In the genomic region with DNA sequence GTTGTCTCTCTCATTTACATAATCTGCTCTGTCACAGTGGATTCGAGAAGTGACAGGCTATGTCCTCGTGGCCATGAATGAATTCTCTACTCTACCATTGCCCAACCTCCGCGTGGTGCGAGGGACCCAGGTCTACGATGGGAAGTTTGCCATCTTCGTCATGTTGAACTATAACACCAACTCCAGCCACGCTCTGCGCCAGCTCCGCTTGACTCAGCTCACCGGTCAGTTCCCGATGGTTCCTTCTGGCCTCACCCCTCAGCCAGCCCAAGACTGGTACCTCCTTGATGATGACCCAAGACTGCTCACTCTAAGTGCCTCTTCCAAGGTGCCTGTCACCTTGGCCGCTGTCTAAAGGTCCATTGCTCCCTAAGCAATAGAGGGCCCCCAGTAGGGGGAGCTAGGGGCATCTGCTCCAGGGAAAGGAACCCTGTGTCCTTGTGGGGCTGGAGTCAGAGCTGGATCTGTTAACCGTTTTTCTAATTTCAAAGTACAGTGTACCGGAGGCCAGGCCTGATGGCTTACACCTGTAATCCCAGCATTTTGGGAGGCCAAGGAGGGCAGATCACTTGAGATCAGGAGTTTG, we compare ENCODE assay signal across 8 cellular contexts. TPM values are rescaled to one million over a fixed set of nuclear protein-coding genes. Genes with fewer than 3 reads are reported as not detected.
DNase-seq lines count a peak whose midpoint lies in the region; ATAC-seq and TF ChIP-seq lines count a peak whose summit lies in the region.

No MANE protein-coding gene starts in this region.

- no peaks in the 10 kb centered on the region for H4K20me1 ChIP-seq in OCI-LY7 (ENCODE audit: insufficient read depth, low read length)

- no peak for ATAC-seq in GM21717 (IDR thresholded peaks at IDR 0.05; ENCODE audit: unreplicated experiment)

- H3K36me3 ChIP-seq in OCI-LY7 (ENCODE audit: insufficient read depth, low read length) = no peaks in the 10 kb centered on the region
- H3K36me3 ChIP-seq in colonic mucosa = no peaks in the 10 kb centered on the region
- H3K36me3 ChIP-seq in stomach = peaks cover 10 to 55% (median 39%) of the 10 kb centered on the region in 4 donors

- TF ChIP-seq EP300 in stomach (IDR thresholded peaks at IDR 0.05) = no peak

- intact Hi-C loops in OCI-LY7 (cut with micrococcal nuclease; ENCODE audit: unreplicated experiment) = no loop called here
- intact Hi-C loops in colonic mucosa (cut with DNase I) = no loop called here
- intact Hi-C loops in stomach (cut with DNase I; ENCODE audit: low total_unique reads) = no loop called here

- peaks cover 8% of the 10 kb centered on the region for H3K4me1 ChIP-seq in OCI-LY7 (ENCODE audit: insufficient read depth, low read length, poor library complexity, severe bottlenecking)
- peaks cover 7% of the 10 kb centered on the region for H3K4me1 ChIP-seq in colonic mucosa
- peaks cover 11 to 66% (median 49%) of the 10 kb centered on the region in 4 donors for H3K4me1 ChIP-seq in stomach

- no peaks in the 10 kb centered on the region for H3K9me2 ChIP-seq in OCI-LY7 (ENCODE audit: insufficient read depth, low read length)

- H3K4me2 ChIP-seq in OCI-LY7 (ENCODE audit: low read length) = no peak overlapping the region

- POLR2A ChIA-PET in OCI-LY7 (lab: Charles Lee) = interaction anchor here (0.6 to 0.7 kb wide), 2 partner anchors 247 to 653 kb away, joined by 3 to 7 read pairs; no protein-coding TSS in a partner anchor

- DNase-seq in activated gamma-delta T cell treated with Interleukin-2 at 50 U/mL for 16 hours (peak; percentile 19), activated gamma-delta T cell (lab: John Stamatoyannopoulos, UW) (no peak), OCI-LY7 (ENCODE audit: low spot score) (peak; percentile 49), colonic mucosa (peak; percentile 44), stomach (peak; percentile 46), mucosa of gallbladder (ENCODE audit: low spot score) (no peak), NCI-H1694 treated with DMSO at 0.1 percent for 48 hours (lab: John Stamatoyannopoulos, UW) (no peak)

- no peak overlapping the region for H2AFZ ChIP-seq in OCI-LY7 (ENCODE audit: low read length)

- CTCF ChIA-PET in OCI-LY7 (lab: Charles Lee; ENCODE audit: unreplicated experiment) = interaction anchor here (0.5 to 0.8 kb wide), 3 partner anchors 38 to 1527 kb away, joined by 3 to 11 read pairs (median 7); no protein-coding TSS in a partner anchor

- peak; percentile 73 for TF ChIP-seq CTCF in OCI-LY7 (conservative IDR thresholded peaks at IDR 0.05; ENCODE audit: low read length)
- TF ChIP-seq CTCF in colonic mucosa (IDR thresholded peaks at IDR 0.05) = peak; percentile 13
- TF ChIP-seq CTCF in stomach (IDR thresholded peaks at IDR 0.05) = peak in 2 of 7 experiments; percentile 14 to 36

- TF ChIP-seq POLR2A in stomach (IDR thresholded peaks at IDR 0.05) = no peak

- H3K27ac ChIP-seq in OCI-LY7 (ENCODE audit: low read depth, low read length, poor library complexity, severe bottlenecking) = no peak overlapping the region
- peak overlapping the region; percentile 9 for H3K27ac ChIP-seq in colonic mucosa
- peak overlapping the region; percentile 31 to 96 (median 93) for H3K27ac ChIP-seq in stomach

- H3K9me3 ChIP-seq in OCI-LY7 (ENCODE audit: low read length) (no peaks in the 10 kb centered on the region), colonic mucosa (no peaks in the 10 kb centered on the region), stomach (no peaks in the 10 kb centered on the region)

- H3K4me3 ChIP-seq in OCI-LY7 (ENCODE audit: low read depth, low read length, poor library complexity, severe bottlenecking) (no peak overlapping the region), colonic mucosa (no peak overlapping the region), stomach (peak overlapping the region in 1 of 4 donors; percentile 10)

- H3K9ac ChIP-seq in colonic mucosa (ENCODE audit: low read depth in 2 of 2, low read length in 2 of 2) = peak overlapping the region in 1 of 2 donors; percentile 52

- H3K79me2 ChIP-seq in OCI-LY7 (ENCODE audit: insufficient read depth, low read depth, low read length) = no peaks in the 10 kb centered on the region

- no TSS peak for BruUV-seq in OCI-LY7 (replicated peaks; lab: Mats Ljungman, UMichigan)

- H3K27me3 ChIP-seq in colonic mucosa = no peaks in the 10 kb centered on the region
- peaks cover 0 to 13% (median 6%) of the 10 kb centered on the region in 3 donors for H3K27me3 ChIP-seq in stomach

- WGBS in stomach, 5 donors = 81 to 85% (median 83%) methylated on average over 15 of the region's 15 CpGs

RNA-seq across cellular contexts. Expression of a gene that starts 5.1 kb away (rescaled TPM):
- total RNA-seq in OCI-LY7 (2014; rRNA removed; shearing (Covaris generic)) = not detected in 2 replicates
- total RNA-seq in OCI-LY7 (2022) (0.83 TPM in 1 of 2 replicates, not detected in the other), colonic mucosa (100 to 1,000 TPM; 158 to 206 TPM), stomach (100 to 1,000 TPM; 218 to 367 (median 286) TPM), mucosa of gallbladder (228 TPM)
- polyA plus RNA-seq in stomach = 10 to 100 TPM; 26.6 to 45.9 (median 43.1) TPM

RNA-seq across cellular contexts. Expression of a gene that starts 19.3 kb away (rescaled TPM):
- 358 and 437 TPM in 2 replicates for total RNA-seq in OCI-LY7 (2014; rRNA removed; shearing (Covaris generic))
- 280 and 289 TPM in 2 replicates for total RNA-seq in OCI-LY7 (2022)
- 100 to 1,000 TPM in 1 of 2 donors, 10 to 100 TPM in 1; 69.6 to 155 TPM for total RNA-seq in colonic mucosa
- total RNA-seq in stomach = 100 to 1,000 TPM in 2 of 5 donors, 10 to 100 TPM in 3; 33.8 to 144 (median 68.7) TPM
- polyA plus RNA-seq in stomach = 100 to 1,000 TPM in 1 of 3 donors, 10 to 100 TPM in 2; 74.1 to 101 (median 95.1) TPM
- 64.9 TPM for total RNA-seq in mucosa of gallbladder

RNA-seq across cellular contexts. Expression of a gene that starts 31.4 kb away (rescaled TPM):
- total RNA-seq in OCI-LY7 (2014; rRNA removed; shearing (Covaris generic)) = 4,534 and 5,932 TPM in 2 replicates
- total RNA-seq in OCI-LY7 (2022) (4,745 and 4,976 TPM in 2 replicates), colonic mucosa (1,000 to 10,000 TPM; 3,248 to 3,669 TPM), stomach (1,000 to 10,000 TPM; 1,483 to 3,736 (median 1,919) TPM), mucosa of gallbladder (2,534 TPM)
- polyA plus RNA-seq in stomach = 1,000 to 10,000 TPM; 5,931 to 8,449 (median 6,584) TPM

RNA-seq across cellular contexts. Expression of a gene that starts 33.0 kb away (rescaled TPM):
- total RNA-seq in OCI-LY7 (2014; rRNA removed; shearing (Covaris generic)) = 11.9 and 12.6 TPM in 2 replicates
- total RNA-seq in OCI-LY7 (2022) = 15.8 and 16.5 TPM in 2 replicates
- 1 to 10 TPM; 3.5 to 6.1 TPM for total RNA-seq in colonic mucosa
- total RNA-seq in stomach = 1 to 10 TPM in 3 of 5 donors, under 1 TPM in 2; under 0.01 to 5.8 (median 3.1) TPM
- polyA plus RNA-seq in stomach = 1 to 10 TPM; 1.5 to 2.2 (median 1.8) TPM
- total RNA-seq in mucosa of gallbladder = 5.4 TPM

RNA-seq across cellular contexts. Expression of a gene that starts 43.0 kb away (rescaled TPM):
- total RNA-seq in OCI-LY7 (2014; rRNA removed; shearing (Covaris generic)) = 74.6 and 85.9 TPM in 2 replicates
- total RNA-seq in OCI-LY7 (2022) (108 and 112 TPM in 2 replicates), colonic mucosa (10 to 100 TPM; 63.9 to 72.8 TPM), stomach (100 to 1,000 TPM in 1 of 5 donors, 10 to 100 TPM in 4; 23.3 to 142 (median 63.7) TPM), mucosa of gallbladder (111 TPM)
- polyA plus RNA-seq in stomach = 10 to 100 TPM in 2 of 3 donors, 1 to 10 TPM in 1; 8.6 to 32.8 (median 13.8) TPM

Comparison
In these comparisons a context has a peak if more than half of its experiments do, and no peak if none do; other contexts are left out.
1. DNase-seq: peak in activated gamma-delta T cell treated with Interleukin-2 at 50 U/mL for 16 hours (single experiment), OCI-LY7 (single experiment), colonic mucosa (single experiment) and stomach (single experiment); none in activated gamma-delta T cell (single experiment), mucosa of gallbladder (single experiment) and NCI-H1694 treated with DMSO at 0.1 percent for 48 hours (single experiment).
2. RNA of a gene that starts 5.1 kb away (total RNA-seq): 218 to 367 TPM in stomach, 228 TPM in mucosa of gallbladder (single experiment) and 158 to 206 TPM in colonic mucosa; 0.83 TPM in OCI-LY7; every median in the first group is over 10 times any median in the second.